In genomic region chr19:55867101-55867500, GRCh38 we compare ENCODE assay signal across 10 cellular contexts. TPM values are rescaled to one million over a fixed set of nuclear protein-coding genes. Genes with fewer than 3 reads are reported as not detected.
"Had no signal": no experiment of that assay in that cellular context is flagged by ENCODE, and none has a peak within 500 bp of the region (broad histone marks: within the 10 kb centered on the region; RNA-seq: fewer than 3 reads in every experiment).

No MANE protein-coding gene starts in this region.

- H3K27ac ChIP-seq: HL-60 had no signal

- ATAC-seq: GM23338, HCT116, HepG2 had no signal

- H3K27ac Mint-ChIP-seq: GM23338, H9, HFFc6, IgD-negative memory B cell had no signal

- H3K4me2 ChIP-seq: GM23338 had no signal

- FAIRE-seq: H1, H54, HepG2 had no signal

- H3K4me3 Mint-ChIP-seq: GM23338, H9, HFFc6, IgD-negative memory B cell had no signal

- H3K4me1 Mint-ChIP-seq: GM23338, H9, IgD-negative memory B cell had no signal

- H2AFZ ChIP-seq: GM23338 had no signal

- DNase-seq: H9, HFFc6 had no signal

- H3K4me3 ChIP-seq: GM23338 had no signal

RNA-seq across cellular contexts. Expression of gene NLRP4, which starts 30.8 kb away (rescaled TPM):
- total RNA-seq: GM23338, H1, H9, HepG2, HFFc6, HT1080 had no signal

RNA-seq across cellular contexts. Expression of gene NLRP11, which starts 35.3 kb away (rescaled TPM):
- total RNA-seq: GM23338, H1, H9 had no signal
